Comparison of ENCODE assay signal across 8 cellular contexts in genomic region chr9:121201045-121201737, GRCh38. TPM values are rescaled to one million over a fixed set of nuclear protein-coding genes. Genes with fewer than 3 reads are reported as not detected.
DNase-seq lines count a peak whose midpoint lies in the region; ATAC-seq and TF ChIP-seq lines count a peak whose summit lies in the region.

No MANE protein-coding gene starts in this region.

- H3K4me1 ChIP-seq in ascending aorta: peaks cover 0 to 24% of the 10 kb centered on the region in 2 donors
- peaks cover 12% of the 10 kb centered on the region for H3K4me1 ChIP-seq in iPS-18a (ENCODE audit: control insufficient read depth, low read depth, low read length)

- peak overlapping the region; percentile 70 for H3K9ac ChIP-seq in iPS-18a (ENCODE audit: low read length)

- H3K9me3 ChIP-seq in ascending aorta (no peaks in the 10 kb centered on the region), iPS-18a (ENCODE audit: control insufficient read depth, low read depth, low read length) (no peaks in the 10 kb centered on the region)

- intact Hi-C loops in ascending aorta (cut with DNase I): loop anchor here (5.0 kb wide), 1 partner anchor 334 kb away; no protein-coding TSS in a partner anchor

- no peaks in the 10 kb centered on the region for H3K36me3 ChIP-seq in ascending aorta
- H3K36me3 ChIP-seq in iPS-18a (ENCODE audit: control insufficient read depth, low read depth, low read length): no peaks in the 10 kb centered on the region

- ATAC-seq in HG02943 (IDR thresholded peaks at IDR 0.05; ENCODE audit: low read depth, unreplicated experiment): peak; percentile 20

- H3K27ac ChIP-seq in ascending aorta (peak overlapping the region; percentile 90 to 96), iPS-18a (ENCODE audit: low read length) (no peak overlapping the region)

- no peak for TF ChIP-seq CTCF in ascending aorta (IDR thresholded peaks at IDR 0.05)

- DNase-seq in DMS53 (lab: John Stamatoyannopoulos, UW): peak; percentile 74
- no peak for DNase-seq in DMS53 treated with DMSO at 0.1 percent for 48 hours (lab: John Stamatoyannopoulos, UW; ENCODE audit: unreplicated experiment)
- DNase-seq in SW480 (ENCODE audit: low spot score): peak; percentile 42
- DNase-seq in ascending aorta (ENCODE audit: low spot score in 2 of 2): peak; percentile 11 to 70
- peak; percentile 13 for DNase-seq in stimulated activated CD4-positive, alpha-beta T cell treated with anti-CD3 and anti-CD28 coated beads, Interleukin-12 subunit alpha, Interleukin-12 subunit beta, amount 100 ng/mL, for 24 hours (ENCODE audit: low read depth in 2 of 2)
- no peak for DNase-seq in NCI-H446 (lab: John Stamatoyannopoulos, UW)

- H3K27me3 ChIP-seq in ascending aorta (no peaks in the 10 kb centered on the region), iPS-18a (ENCODE audit: control insufficient read depth, insufficient read depth, low read length) (no peaks in the 10 kb centered on the region)

- peak overlapping the region; percentile 75 to 87 for H3K4me3 ChIP-seq in ascending aorta
- peak overlapping the region; percentile 83 for H3K4me3 ChIP-seq in iPS-18a (ENCODE audit: low read length)

RNA-seq across cellular contexts. Expression of gene RAB14, which starts 0.5 kb away (rescaled TPM):
- total RNA-seq in ascending aorta: 18.2 TPM

Comparison
In these comparisons a context has a peak if more than half of its experiments do, and no peak if none do; other contexts are left out.
1. DNase-seq: peak in DMS53 (single experiment), SW480 (single experiment), ascending aorta (2 of 2) and stimulated activated CD4-positive, alpha-beta T cell treated with anti-CD3 and anti-CD28 coated beads, Interleukin-12 subunit alpha, Interleukin-12 subunit beta, amount 100 ng/mL, for 24 hours (2 of 2); none in DMS53 treated with DMSO at 0.1 percent for 48 hours (single experiment) and NCI-H446 (0 of 2).